In the genomic region with DNA sequence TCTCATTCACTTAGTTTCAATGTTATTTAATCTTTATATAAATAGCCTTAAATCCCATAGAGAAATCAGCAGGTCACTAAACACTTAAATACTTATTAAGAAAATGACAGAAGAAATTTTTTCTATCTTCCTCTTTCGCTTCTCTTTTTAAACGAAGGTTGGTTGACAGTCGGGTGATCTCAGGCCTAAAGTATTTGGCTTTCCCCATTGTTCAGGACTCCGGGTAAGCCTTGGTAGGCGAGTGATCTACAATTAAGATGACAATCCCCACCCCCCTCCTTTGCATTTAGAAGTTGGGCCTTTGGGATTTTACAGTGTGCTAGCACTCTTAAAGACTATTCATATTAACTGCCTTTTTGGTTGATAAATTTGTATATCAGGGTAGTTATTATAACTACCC, we compare ENCODE assay signal across 9 cellular contexts. TPM values are rescaled to one million over a fixed set of nuclear protein-coding genes. Genes with fewer than 3 reads are reported as not detected.
DNase-seq lines count a peak whose midpoint lies in the region; ATAC-seq and TF ChIP-seq lines count a peak whose summit lies in the region.
"Had no signal": no experiment of that assay in that cellular context is flagged by ENCODE, and none has a peak within 500 bp of the region (broad histone marks: within the 10 kb centered on the region; RNA-seq: fewer than 3 reads in every experiment).

No MANE protein-coding gene starts in this region.

- no peaks in the 10 kb centered on the region for H3K27me3 Mint-ChIP-seq in activated T-cell treated with anti-CD3 and anti-CD28 coated beads, Interleukin-2, amount 50 U/mL, for 4 hours (ENCODE audit: low read depth)

- no peaks in the 10 kb centered on the region for H3K4me1 Mint-ChIP-seq in activated T-cell treated with anti-CD3 and anti-CD28 coated beads, Interleukin-2, amount 50 U/mL, for 4 hours (ENCODE audit: low read depth)

- no peak for ATAC-seq in activated T-cell treated with anti-CD3 and anti-CD28 coated beads, Interleukin-2, amount 50 U/mL, for 4 hours

- H3K4me3 ChIP-seq in AG10803 (ENCODE audit: low read length) (no peak overlapping the region), H7 (ENCODE audit: insufficient read depth, low read depth, low read length) (no peak overlapping the region), fibroblast of villous mesenchyme (ENCODE audit: low read depth, low read length) (no peak overlapping the region), stomach (no peak overlapping the region)
- H3K4me3 ChIP-seq: BLaER1 had no signal

- 48 to 71% (median 64%) methylated on average over 5 of the region's 5 CpGs for WGBS in stomach, 5 donors

- H3K36me3 ChIP-seq in H7 (replicated peaks; ENCODE audit: control insufficient read depth, insufficient read depth, low read length) (no peaks in the 10 kb centered on the region), stomach (no peaks in the 10 kb centered on the region)
- H3K36me3 ChIP-seq: BLaER1 had no signal

- H3K9me3 ChIP-seq in stomach = no peaks in the 10 kb centered on the region
- H3K9me3 ChIP-seq: BLaER1 had no signal

- no peak for TF ChIP-seq POLR2A in stomach (IDR thresholded peaks at IDR 0.05)

- no peak for TF ChIP-seq EP300 in stomach (IDR thresholded peaks at IDR 0.05)

- TF ChIP-seq CTCF in AG10803 (conservative IDR thresholded peaks at IDR 0.05; ENCODE audit: low read length) (no peak), fibroblast of villous mesenchyme (IDR thresholded peaks at IDR 0.05; ENCODE audit: insufficient read depth, low read depth, low read length) (no peak), stomach (IDR thresholded peaks at IDR 0.05) (no peak)

- peaks cover 0 to 29% (median 23%) of the 10 kb centered on the region in 4 donors for H3K4me1 ChIP-seq in stomach
- H3K4me1 ChIP-seq: BLaER1 had no signal

- H3K4me3 Mint-ChIP-seq in activated T-cell treated with anti-CD3 and anti-CD28 coated beads, Interleukin-2, amount 50 U/mL, for 4 hours = no peak overlapping the region

- peak overlapping the region in 4 of 5 donors; percentile 52 to 69 (median 62) for H3K27ac ChIP-seq in stomach
- H3K27ac ChIP-seq: BLaER1 had no signal

- H3K27me3 ChIP-seq in H7 (ENCODE audit: control insufficient read depth, insufficient read depth, low read length) (no peaks in the 10 kb centered on the region), stomach (no peaks in the 10 kb centered on the region)
- H3K27me3 ChIP-seq: BLaER1 had no signal

- DNase-seq in AG10803 (ENCODE audit: low read depth) (peak; percentile 45), H7 (peak; percentile 79), NOMO-1 treated with DMSO at 0.1 percent for 48 hours (lab: John Stamatoyannopoulos, UW; ENCODE audit: unreplicated experiment) (peak; percentile 87), fibroblast of villous mesenchyme (ENCODE audit: low read depth) (peak; percentile 43), stomach (no peak), NCI-H146 treated with DMSO at 0.1 percent for 48 hours (lab: John Stamatoyannopoulos, UW; ENCODE audit: unreplicated experiment) (no peak)
- no peak for DNase-seq in activated T-cell treated with anti-CD3 and anti-CD28 coated beads, Interleukin-2, amount 50 U/mL, for 4 hours
- no peak for DNase-seq in stimulated activated CD4-positive, alpha-beta T cell treated with anti-CD3 and anti-CD28 coated beads, Interleukin-15, amount 100 ng/mL, for 24 hours

- H3K36me3 Mint-ChIP-seq in activated T-cell treated with anti-CD3 and anti-CD28 coated beads, Interleukin-2, amount 50 U/mL, for 4 hours (ENCODE audit: insufficient read depth) = no peaks in the 10 kb centered on the region

- intact Hi-C loops in stomach (cut with DNase I; ENCODE audit: low total_unique reads) = no loop called here

- H3K9me3 Mint-ChIP-seq in activated T-cell treated with anti-CD3 and anti-CD28 coated beads, Interleukin-2, amount 50 U/mL, for 4 hours = peaks cover 3% of the 10 kb centered on the region

RNA-seq across cellular contexts. Expression of gene UTRN, which starts 19.7 kb away (rescaled TPM):
- 13.4 and 24.1 TPM in 2 replicates for total RNA-seq in H7 (2014; rRNA removed; shearing (Covaris generic))
- total RNA-seq in fibroblast of villous mesenchyme = 115 and 132 TPM in 2 replicates
- total RNA-seq in stomach = 100 to 1,000 TPM in 4 of 5 donors, 10 to 100 TPM in 1; 60.3 to 218 (median 190) TPM
- polyA plus RNA-seq in stomach = 10 to 100 TPM in 2 of 3 donors, 1 to 10 TPM in 1; 5.4 to 16.0 (median 12.0) TPM
- total RNA-seq in activated T-cell treated with anti-CD3 and anti-CD28 coated beads, Interleukin-2, amount 50 U/mL, for 4 hours = 1 to 10 TPM; 7.7 to 8.7 (median 7.9) TPM

Comparison
In these comparisons a context has a peak if more than half of its experiments do, and no peak if none do; other contexts are left out.
1. DNase-seq: peak in AG10803 (single experiment), H7 (single experiment), NOMO-1 treated with DMSO at 0.1 percent for 48 hours (single experiment) and fibroblast of villous mesenchyme (single experiment); none in stomach (single experiment), activated T-cell treated with anti-CD3 and anti-CD28 coated beads, Interleukin-2, amount 50 U/mL, for 4 hours (single experiment), NCI-H146 treated with DMSO at 0.1 percent for 48 hours (single experiment) and stimulated activated CD4-positive, alpha-beta T cell treated with anti-CD3 and anti-CD28 coated beads, Interleukin-15, amount 100 ng/mL, for 24 hours (single experiment).